In the genomic region with DNA sequence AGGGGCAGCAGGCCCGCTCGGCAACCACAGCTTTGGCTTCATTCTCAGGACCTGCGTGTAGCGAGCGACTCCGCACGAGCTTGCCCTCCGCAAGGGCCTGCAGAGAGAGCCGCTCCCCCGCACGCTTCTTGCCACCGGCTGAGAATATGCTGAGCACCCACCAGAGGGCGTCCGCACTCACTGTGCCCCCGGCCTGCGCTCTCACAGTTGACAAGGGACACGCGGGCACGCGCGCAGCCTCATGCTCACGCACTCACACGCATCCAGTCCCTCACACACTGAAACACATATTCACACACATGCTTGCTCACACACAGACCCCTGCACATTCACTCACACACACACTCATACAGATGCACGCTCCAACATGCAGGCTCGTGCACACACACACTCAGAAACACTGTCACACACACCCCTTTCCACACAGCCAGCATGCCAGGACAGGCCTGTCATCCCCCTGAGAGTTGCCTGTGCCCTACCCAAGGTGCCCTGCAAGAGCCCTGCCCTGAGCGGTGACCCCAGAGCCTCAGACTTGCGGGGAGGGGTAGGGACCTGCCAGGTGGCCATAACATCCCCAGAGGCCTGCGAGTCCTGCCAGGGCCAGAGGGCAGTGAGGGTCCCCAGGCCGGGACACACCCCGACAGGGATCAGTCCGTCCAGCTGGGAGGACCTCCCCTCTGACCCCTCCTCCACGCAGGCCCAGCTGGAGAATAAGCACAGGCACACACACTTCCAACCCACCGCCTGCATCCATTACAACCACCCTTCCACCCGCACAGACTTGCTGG, we compare ENCODE assay signal across 1 cellular context.
TF ChIP-seq lines count a peak whose summit lies in the region.

No MANE protein-coding gene starts in this region.

TF ChIP-seq in K562, 482 proteins besides CTCF, POLR2A, EP300 and RAD21 (continued from another document and continues in another):
- TF ChIP-seq YY1 (IDR thresholded peaks at IDR 0.05; ENCODE audit: borderline replicate concordance in 1 of 3, control insufficient read depth in 1 of 3, extremely low read depth in 1 of 3, insufficient read depth in 3 of 3, insufficient read length in 1 of 3, insufficient replicate concordance in 2 of 3, low read depth in 1 of 3, low read length in 2 of 3) (no peak), NRF1 (conservative IDR thresholded peaks at IDR 0.05 in 1 of 2, IDR thresholded peaks at IDR 0.05 in 1 of 2) (peak; percentile 67 to 74), SP1 (CRISPR knock-in tag; IDR thresholded peaks at IDR 0.05) (0 out of 2 replicates have a peak, but pooled peaks have one; percentile 24), NUFIP1 (IDR thresholded peaks at IDR 0.05; ENCODE audit: partially characterized antibody) (no peak), NCOR1 (IDR thresholded peaks at IDR 0.05) (no peak), ZNF696 (CRISPR knock-in tag; conservative IDR thresholded peaks at IDR 0.05) (no peak), MYC (IDR thresholded peaks at IDR 0.05; ENCODE audit: low read depth, low read length) (peak; percentile 49; the same call in 1 of the 2 replicates), MYC (CRISPR knock-in tag; IDR thresholded peaks at IDR 0.05; ENCODE audit: borderline replicate concordance, low read depth) (no peak), HNRNPLL (IDR thresholded peaks at IDR 0.05; ENCODE audit: low read depth, low read length, poor library complexity, severe bottlenecking) (peak; percentile 23), RHOXF2B (CRISPR knock-in tag; conservative IDR thresholded peaks at IDR 0.05) (no peak), STAT5A (IDR thresholded peaks at IDR 0.05; ENCODE audit: borderline replicate concordance, low read length) (no peak), CBX2 (IDR thresholded peaks at IDR 0.05; ENCODE audit: insufficient read depth, low read length, poor library complexity, severe bottlenecking) (no peak), MYNN (IDR thresholded peaks at IDR 0.05) (peak; percentile 72; the same call in 1 of the 2 replicates), MYNN (CRISPR knock-in tag; IDR thresholded peaks at IDR 0.05) (no peak), DMBX1 (CRISPR knock-in tag; IDR thresholded peaks at IDR 0.05; ENCODE audit: borderline replicate concordance) (no peak), XRCC5 (IDR thresholded peaks at IDR 0.05; ENCODE audit: low read depth, low read length) (peak; percentile 70; the same call in 1 of the 2 replicates), STAG1 (CRISPR knock-in tag; IDR thresholded peaks at IDR 0.05; ENCODE audit: borderline replicate concordance) (peak; percentile 70; the same call in 1 of the 2 replicates), SIN3B (IDR thresholded peaks at IDR 0.05; ENCODE audit: low read depth) (no peak), GABPA (tag; conservative IDR thresholded peaks at IDR 0.05; ENCODE audit: low read depth) (no peak), RB1 (IDR thresholded peaks at IDR 0.05; ENCODE audit: low read depth) (peak; percentile 22; the same call in 1 of the 2 replicates), CREM (IDR thresholded peaks at IDR 0.05; ENCODE audit: low read depth) (peak; percentile 34; the same call in 1 of the 2 replicates)
- TF ChIP-seq, protein P1, sequence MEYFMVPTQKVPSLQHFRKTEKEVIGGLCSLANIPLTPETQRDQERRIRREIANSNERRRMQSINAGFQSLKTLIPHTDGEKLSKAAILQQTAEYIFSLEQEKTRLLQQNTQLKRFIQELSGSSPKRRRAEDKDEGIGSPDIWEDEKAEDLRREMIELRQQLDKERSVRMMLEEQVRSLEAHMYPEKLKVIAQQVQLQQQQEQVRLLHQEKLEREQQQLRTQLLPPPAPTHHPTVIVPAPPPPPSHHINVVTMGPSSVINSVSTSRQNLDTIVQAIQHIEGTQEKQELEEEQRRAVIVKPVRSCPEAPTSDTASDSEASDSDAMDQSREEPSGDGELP (CRISPR knock-in tag; IDR thresholded peaks at IDR 0.05; ENCODE audit: borderline replicate concordance) = peak; percentile 35; the same call in 1 of the 2 replicates
- TF ChIP-seq, protein P2, sequence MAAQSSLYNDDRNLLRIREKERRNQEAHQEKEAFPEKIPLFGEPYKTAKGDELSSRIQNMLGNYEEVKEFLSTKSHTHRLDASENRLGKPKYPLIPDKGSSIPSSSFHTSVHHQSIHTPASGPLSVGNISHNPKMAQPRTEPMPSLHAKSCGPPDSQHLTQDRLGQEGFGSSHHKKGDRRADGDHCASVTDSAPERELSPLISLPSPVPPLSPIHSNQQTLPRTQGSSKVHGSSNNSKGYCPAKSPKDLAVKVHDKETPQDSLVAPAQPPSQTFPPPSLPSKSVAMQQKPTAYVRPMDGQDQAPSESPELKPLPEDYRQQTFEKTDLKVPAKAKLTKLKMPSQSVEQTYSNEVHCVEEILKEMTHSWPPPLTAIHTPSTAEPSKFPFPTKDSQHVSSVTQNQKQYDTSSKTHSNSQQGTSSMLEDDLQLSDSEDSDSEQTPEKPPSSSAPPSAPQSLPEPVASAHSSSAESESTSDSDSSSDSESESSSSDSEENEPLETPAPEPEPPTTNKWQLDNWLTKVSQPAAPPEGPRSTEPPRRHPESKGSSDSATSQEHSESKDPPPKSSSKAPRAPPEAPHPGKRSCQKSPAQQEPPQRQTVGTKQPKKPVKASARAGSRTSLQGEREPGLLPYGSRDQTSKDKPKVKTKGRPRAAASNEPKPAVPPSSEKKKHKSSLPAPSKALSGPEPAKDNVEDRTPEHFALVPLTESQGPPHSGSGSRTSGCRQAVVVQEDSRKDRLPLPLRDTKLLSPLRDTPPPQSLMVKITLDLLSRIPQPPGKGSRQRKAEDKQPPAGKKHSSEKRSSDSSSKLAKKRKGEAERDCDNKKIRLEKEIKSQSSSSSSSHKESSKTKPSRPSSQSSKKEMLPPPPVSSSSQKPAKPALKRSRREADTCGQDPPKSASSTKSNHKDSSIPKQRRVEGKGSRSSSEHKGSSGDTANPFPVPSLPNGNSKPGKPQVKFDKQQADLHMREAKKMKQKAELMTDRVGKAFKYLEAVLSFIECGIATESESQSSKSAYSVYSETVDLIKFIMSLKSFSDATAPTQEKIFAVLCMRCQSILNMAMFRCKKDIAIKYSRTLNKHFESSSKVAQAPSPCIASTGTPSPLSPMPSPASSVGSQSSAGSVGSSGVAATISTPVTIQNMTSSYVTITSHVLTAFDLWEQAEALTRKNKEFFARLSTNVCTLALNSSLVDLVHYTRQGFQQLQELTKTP (IDR thresholded peaks at IDR 0.05; ENCODE audit: low read depth in 1 of 2, partially characterized antibody in 2 of 2) = no peak
- TF ChIP-seq, protein P3, sequence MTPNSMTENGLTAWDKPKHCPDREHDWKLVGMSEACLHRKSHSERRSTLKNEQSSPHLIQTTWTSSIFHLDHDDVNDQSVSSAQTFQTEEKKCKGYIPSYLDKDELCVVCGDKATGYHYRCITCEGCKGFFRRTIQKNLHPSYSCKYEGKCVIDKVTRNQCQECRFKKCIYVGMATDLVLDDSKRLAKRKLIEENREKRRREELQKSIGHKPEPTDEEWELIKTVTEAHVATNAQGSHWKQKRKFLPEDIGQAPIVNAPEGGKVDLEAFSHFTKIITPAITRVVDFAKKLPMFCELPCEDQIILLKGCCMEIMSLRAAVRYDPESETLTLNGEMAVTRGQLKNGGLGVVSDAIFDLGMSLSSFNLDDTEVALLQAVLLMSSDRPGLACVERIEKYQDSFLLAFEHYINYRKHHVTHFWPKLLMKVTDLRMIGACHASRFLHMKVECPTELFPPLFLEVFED (CRISPR knock-in tag; conservative IDR thresholded peaks at IDR 0.05) = no peak
- TF ChIP-seq, protein P4, sequence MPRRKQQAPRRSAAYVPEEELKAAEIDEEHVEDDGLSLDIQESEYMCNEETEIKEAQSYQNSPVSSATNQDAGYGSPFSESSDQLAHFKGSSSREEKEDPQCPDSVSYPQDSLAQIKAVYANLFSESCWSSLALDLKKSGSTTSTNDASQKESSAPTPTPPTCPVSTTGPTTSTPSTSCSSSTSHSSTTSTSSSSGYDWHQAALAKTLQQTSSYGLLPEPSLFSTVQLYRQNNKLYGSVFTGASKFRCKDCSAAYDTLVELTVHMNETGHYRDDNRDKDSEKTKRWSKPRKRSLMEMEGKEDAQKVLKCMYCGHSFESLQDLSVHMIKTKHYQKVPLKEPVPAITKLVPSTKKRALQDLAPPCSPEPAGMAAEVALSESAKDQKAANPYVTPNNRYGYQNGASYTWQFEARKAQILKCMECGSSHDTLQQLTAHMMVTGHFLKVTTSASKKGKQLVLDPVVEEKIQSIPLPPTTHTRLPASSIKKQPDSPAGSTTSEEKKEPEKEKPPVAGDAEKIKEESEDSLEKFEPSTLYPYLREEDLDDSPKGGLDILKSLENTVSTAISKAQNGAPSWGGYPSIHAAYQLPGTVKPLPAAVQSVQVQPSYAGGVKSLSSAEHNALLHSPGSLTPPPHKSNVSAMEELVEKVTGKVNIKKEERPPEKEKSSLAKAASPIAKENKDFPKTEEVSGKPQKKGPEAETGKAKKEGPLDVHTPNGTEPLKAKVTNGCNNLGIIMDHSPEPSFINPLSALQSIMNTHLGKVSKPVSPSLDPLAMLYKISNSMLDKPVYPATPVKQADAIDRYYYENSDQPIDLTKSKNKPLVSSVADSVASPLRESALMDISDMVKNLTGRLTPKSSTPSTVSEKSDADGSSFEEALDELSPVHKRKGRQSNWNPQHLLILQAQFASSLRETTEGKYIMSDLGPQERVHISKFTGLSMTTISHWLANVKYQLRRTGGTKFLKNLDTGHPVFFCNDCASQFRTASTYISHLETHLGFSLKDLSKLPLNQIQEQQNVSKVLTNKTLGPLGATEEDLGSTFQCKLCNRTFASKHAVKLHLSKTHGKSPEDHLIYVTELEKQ (CRISPR knock-in tag; IDR thresholded peaks at IDR 0.05) = no peak
- TF ChIP-seq, protein P5, sequence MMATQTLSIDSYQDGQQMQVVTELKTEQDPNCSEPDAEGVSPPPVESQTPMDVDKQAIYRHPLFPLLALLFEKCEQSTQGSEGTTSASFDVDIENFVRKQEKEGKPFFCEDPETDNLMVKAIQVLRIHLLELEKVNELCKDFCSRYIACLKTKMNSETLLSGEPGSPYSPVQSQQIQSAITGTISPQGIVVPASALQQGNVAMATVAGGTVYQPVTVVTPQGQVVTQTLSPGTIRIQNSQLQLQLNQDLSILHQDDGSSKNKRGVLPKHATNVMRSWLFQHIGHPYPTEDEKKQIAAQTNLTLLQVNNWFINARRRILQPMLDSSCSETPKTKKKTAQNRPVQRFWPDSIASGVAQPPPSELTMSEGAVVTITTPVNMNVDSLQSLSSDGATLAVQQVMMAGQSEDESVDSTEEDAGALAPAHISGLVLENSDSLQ (IDR thresholded peaks at IDR 0.05) = no peak
- TF ChIP-seq, protein P6, sequence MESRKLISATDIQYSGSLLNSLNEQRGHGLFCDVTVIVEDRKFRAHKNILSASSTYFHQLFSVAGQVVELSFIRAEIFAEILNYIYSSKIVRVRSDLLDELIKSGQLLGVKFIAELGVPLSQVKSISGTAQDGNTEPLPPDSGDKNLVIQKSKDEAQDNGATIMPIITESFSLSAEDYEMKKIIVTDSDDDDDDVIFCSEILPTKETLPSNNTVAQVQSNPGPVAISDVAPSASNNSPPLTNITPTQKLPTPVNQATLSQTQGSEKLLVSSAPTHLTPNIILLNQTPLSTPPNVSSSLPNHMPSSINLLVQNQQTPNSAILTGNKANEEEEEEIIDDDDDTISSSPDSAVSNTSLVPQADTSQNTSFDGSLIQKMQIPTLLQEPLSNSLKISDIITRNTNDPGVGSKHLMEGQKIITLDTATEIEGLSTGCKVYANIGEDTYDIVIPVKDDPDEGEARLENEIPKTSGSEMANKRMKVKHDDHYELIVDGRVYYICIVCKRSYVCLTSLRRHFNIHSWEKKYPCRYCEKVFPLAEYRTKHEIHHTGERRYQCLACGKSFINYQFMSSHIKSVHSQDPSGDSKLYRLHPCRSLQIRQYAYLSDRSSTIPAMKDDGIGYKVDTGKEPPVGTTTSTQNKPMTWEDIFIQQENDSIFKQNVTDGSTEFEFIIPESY (CRISPR knock-in tag; IDR thresholded peaks at IDR 0.05) = no peak
- TF ChIP-seq, protein P7, sequence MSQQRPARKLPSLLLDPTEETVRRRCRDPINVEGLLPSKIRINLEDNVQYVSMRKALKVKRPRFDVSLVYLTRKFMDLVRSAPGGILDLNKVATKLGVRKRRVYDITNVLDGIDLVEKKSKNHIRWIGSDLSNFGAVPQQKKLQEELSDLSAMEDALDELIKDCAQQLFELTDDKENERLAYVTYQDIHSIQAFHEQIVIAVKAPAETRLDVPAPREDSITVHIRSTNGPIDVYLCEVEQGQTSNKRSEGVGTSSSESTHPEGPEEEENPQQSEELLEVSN (IDR thresholded peaks at IDR 0.05; ENCODE audit: borderline replicate concordance in 1 of 2, extremely low read depth in 1 of 2, insufficient read depth in 1 of 2, insufficient read length in 1 of 2, low read depth in 1 of 2, low read length in 1 of 2, poor library complexity in 1 of 2, severe bottlenecking in 1 of 2) = peak; percentile 13 to 45
- TF ChIP-seq, protein P8, sequence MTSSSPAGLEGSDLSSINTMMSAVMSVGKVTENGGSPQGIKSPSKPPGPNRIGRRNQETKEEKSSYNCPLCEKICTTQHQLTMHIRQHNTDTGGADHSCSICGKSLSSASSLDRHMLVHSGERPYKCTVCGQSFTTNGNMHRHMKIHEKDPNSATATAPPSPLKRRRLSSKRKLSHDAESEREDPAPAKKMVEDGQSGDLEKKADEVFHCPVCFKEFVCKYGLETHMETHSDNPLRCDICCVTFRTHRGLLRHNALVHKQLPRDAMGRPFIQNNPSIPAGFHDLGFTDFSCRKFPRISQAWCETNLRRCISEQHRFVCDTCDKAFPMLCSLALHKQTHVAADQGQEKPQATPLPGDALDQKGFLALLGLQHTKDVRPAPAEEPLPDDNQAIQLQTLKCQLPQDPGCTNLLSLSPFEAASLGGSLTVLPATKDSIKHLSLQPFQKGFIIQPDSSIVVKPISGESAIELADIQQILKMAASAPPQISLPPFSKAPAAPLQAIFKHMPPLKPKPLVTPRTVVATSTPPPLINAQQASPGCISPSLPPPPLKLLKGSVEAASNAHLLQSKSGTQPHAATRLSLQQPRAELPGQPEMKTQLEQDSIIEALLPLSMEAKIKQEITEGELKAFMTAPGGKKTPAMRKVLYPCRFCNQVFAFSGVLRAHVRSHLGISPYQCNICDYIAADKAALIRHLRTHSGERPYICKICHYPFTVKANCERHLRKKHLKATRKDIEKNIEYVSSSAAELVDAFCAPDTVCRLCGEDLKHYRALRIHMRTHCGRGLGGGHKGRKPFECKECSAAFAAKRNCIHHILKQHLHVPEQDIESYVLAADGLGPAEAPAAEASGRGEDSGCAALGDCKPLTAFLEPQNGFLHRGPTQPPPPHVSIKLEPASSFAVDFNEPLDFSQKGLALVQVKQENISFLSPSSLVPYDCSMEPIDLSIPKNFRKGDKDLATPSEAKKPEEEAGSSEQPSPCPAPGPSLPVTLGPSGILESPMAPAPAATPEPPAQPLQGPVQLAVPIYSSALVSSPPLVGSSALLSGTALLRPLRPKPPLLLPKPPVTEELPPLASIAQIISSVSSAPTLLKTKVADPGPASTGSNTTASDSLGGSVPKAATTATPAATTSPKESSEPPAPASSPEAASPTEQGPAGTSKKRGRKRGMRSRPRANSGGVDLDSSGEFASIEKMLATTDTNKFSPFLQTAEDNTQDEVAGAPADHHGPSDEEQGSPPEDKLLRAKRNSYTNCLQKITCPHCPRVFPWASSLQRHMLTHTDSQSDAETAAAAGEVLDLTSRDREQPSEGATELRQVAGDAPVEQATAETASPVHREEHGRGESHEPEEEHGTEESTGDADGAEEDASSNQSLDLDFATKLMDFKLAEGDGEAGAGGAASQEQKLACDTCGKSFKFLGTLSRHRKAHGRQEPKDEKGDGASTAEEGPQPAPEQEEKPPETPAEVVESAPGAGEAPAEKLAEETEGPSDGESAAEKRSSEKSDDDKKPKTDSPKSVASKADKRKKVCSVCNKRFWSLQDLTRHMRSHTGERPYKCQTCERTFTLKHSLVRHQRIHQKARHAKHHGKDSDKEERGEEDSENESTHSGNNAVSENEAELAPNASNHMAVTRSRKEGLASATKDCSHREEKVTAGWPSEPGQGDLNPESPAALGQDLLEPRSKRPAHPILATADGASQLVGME (CRISPR knock-in tag; IDR thresholded peaks at IDR 0.05) = no peak
